ENCODE assay signal across 8 cellular contexts in genomic region chr3:129120254-129121004, GRCh38. TPM values are rescaled to one million over a fixed set of nuclear protein-coding genes. Genes with fewer than 3 reads are reported as not detected.
DNase-seq lines count a peak whose midpoint lies in the region; FAIRE-seq and TF ChIP-seq lines count a peak whose summit lies in the region.

No MANE protein-coding gene starts in this region.

- H3K4me3 ChIP-seq in LNCaP clone FGC (ENCODE audit: low read depth, low read length) = peak overlapping the region; percentile 70

- no peak for TF ChIP-seq CTCF in LNCaP clone FGC (IDR thresholded peaks at IDR 0.05; ENCODE audit: control insufficient read depth, extremely low read depth, insufficient read depth)
- peak; percentile 68 for TF ChIP-seq CTCF in chondrocyte (IDR thresholded peaks at IDR 0.05)

- H3K27ac Mint-ChIP-seq in chondrocyte (ENCODE audit: unreplicated experiment) = peak overlapping the region; percentile 92

- peak; percentile 72 for FAIRE-seq in H54 (lab: Jason Lieb, UNC)

- TF ChIP-seq POLR2A in GM10847 (IDR thresholded peaks at IDR 0.05; ENCODE audit: extremely low read depth, insufficient read length) = peak; percentile 61
- peak; percentile 52 for TF ChIP-seq POLR2A in H54 (IDR thresholded peaks at IDR 0.05; ENCODE audit: low read depth, low read length)

- peak overlapping the region; percentile 84 for H3K4me3 Mint-ChIP-seq in chondrocyte (ENCODE audit: unreplicated experiment)

- DNase-seq in H54 (ENCODE audit: insufficient read length, low spot score) (peak; percentile 99), LNCaP clone FGC (ENCODE audit: low read depth) (peak; percentile 80), chondrocyte (ENCODE audit: low spot score) (no peak), kidney glomerular epithelial cell (lab: John Stamatoyannopoulos, UW) (peak; percentile 81), NCI-H2227 treated with DMSO at 0.1 percent for 48 hours (lab: John Stamatoyannopoulos, UW) (no peak)
- DNase-seq in activated CD4-positive, CD25-positive, alpha-beta regulatory T cell treated with anti-CD3 and anti-CD28 coated beads, Interleukin-2, amount 50 U/mL, for 72 hours = peak; percentile 87
- DNase-seq in stimulated activated CD4-positive, alpha-beta T cell treated with anti-CD3 and anti-CD28 coated beads, Interleukin-1b, Interleukin-23, amount 100 ng/mL, for 1 hour (ENCODE audit: low read depth in 2 of 2) = peak; percentile 71 to 73

- H3K27me3 Mint-ChIP-seq in chondrocyte (ENCODE audit: low read depth) = no peaks in the 10 kb centered on the region

- H3K36me3 Mint-ChIP-seq in chondrocyte (ENCODE audit: low read depth) = peaks cover 4% of the 10 kb centered on the region

- no peaks in the 10 kb centered on the region for H3K9me3 Mint-ChIP-seq in chondrocyte (ENCODE audit: low read depth)

- peaks cover 43% of the 10 kb centered on the region for H3K4me1 Mint-ChIP-seq in chondrocyte (ENCODE audit: low read depth)

RNA-seq across cellular contexts. Expression of gene RAB43, which starts 1.2 kb away (rescaled TPM):
- 19.1 to 29.7 TPM (median 26.3 TPM) in 3 replicates for total RNA-seq in chondrocyte

RNA-seq across cellular contexts. Expression of gene ISY1, which starts 40.4 kb away (rescaled TPM):
- total RNA-seq in chondrocyte = 31.3 to 44.7 TPM (median 31.9 TPM) in 3 replicates

RNA-seq across cellular contexts. Expression of gene GP9, which starts 59.9 kb away (rescaled TPM):
- total RNA-seq in chondrocyte = not detected in 3 replicates

Comparison
In these comparisons a context has a peak if more than half of its experiments do, and no peak if none do; other contexts are left out.
1. DNase-seq: peak in H54 (single experiment), LNCaP clone FGC (single experiment), activated CD4-positive, CD25-positive, alpha-beta regulatory T cell treated with anti-CD3 and anti-CD28 coated beads, Interleukin-2, amount 50 U/mL, for 72 hours (single experiment), kidney glomerular epithelial cell (single experiment) and stimulated activated CD4-positive, alpha-beta T cell treated with anti-CD3 and anti-CD28 coated beads, Interleukin-1b, Interleukin-23, amount 100 ng/mL, for 1 hour (2 of 2); none in chondrocyte (single experiment) and NCI-H2227 treated with DMSO at 0.1 percent for 48 hours (single experiment).